2 cellular contexts compared by ENCODE assay signal in genomic region chr3:160140756-160141155, GRCh38.
TF ChIP-seq lines count a peak whose summit lies in the region.

No MANE protein-coding gene starts in this region.

TF ChIP-seq in GM12878, 131 proteins besides CTCF, POLR2A, EP300 and RAD21:
- TF ChIP-seq ZBTB11 (CRISPR knock-in tag; IDR thresholded peaks at IDR 0.05), result no peak
- TF ChIP-seq USF1 (IDR thresholded peaks at IDR 0.05; ENCODE audit: borderline replicate concordance, extremely low read length, insufficient read depth, low read depth, low read length), result no peak
- no peak for TF ChIP-seq ETV6 (conservative IDR thresholded peaks at IDR 0.05 in 1 of 2, IDR thresholded peaks at IDR 0.05 in 1 of 2; ENCODE audit: borderline replicate concordance in 1 of 2, low read depth in 1 of 2)
- TF ChIP-seq JUNB (IDR thresholded peaks at IDR 0.05), result peak; percentile 48; the same call in 1 of the 2 replicates
- TF ChIP-seq RUNX3 (IDR thresholded peaks at IDR 0.05; ENCODE audit: low read length), result peak; percentile 39

TF ChIP-seq in SK-N-SH, 30 proteins besides CTCF, POLR2A, EP300 and RAD21 (continued from another document):
- TF ChIP-seq IRF3 (IDR thresholded peaks at IDR 0.05; ENCODE audit: low read depth, low read length), result no peak
